In genomic region chr12:60174476-60174875, GRCh38 we compare ENCODE assay signal across 37 cellular contexts.
DNase-seq lines count a peak whose midpoint lies in the region; ATAC-seq and TF ChIP-seq lines count a peak whose summit lies in the region.
"Had no signal": no experiment of that assay in that cellular context is flagged by ENCODE, and none has a peak within 500 bp of the region (broad histone marks: within the 10 kb centered on the region; RNA-seq: fewer than 3 reads in every experiment).

No MANE protein-coding gene starts in this region.

- H3K27ac Mint-ChIP-seq in T-helper 17 cell = no peak overlapping the region
- H3K27ac Mint-ChIP-seq: activated CD4-positive, alpha-beta T cell treated with anti-CD3 and anti-CD28 coated beads for 36 hours; activated CD8-positive, alpha-beta T cell treated with anti-CD3 and anti-CD28 coated beads for 36 hours; activated naive CD4-positive, alpha-beta T cell treated with anti-CD3 and anti-CD28 coated beads for 36 hours; immature natural killer cell; nephron progenitor cell; stimulated activated memory B cell treated with anti-CD40 and anti-IgM and Interleukin-4, amounts not matched to agents 10 μg/mL and 1 μg/mL and 100 μg/mL, for 72 hours had no signal

- H3K4me3 Mint-ChIP-seq in T-helper 17 cell = no peak overlapping the region
- H3K4me3 Mint-ChIP-seq: activated CD4-positive, alpha-beta T cell treated with anti-CD3 and anti-CD28 coated beads for 36 hours; activated CD8-positive, alpha-beta T cell treated with anti-CD3 and anti-CD28 coated beads for 36 hours; activated naive CD4-positive, alpha-beta T cell treated with anti-CD3 and anti-CD28 coated beads for 36 hours; immature natural killer cell; nephron progenitor cell; stimulated activated memory B cell treated with anti-CD40 and anti-IgM and Interleukin-4, amounts not matched to agents 10 μg/mL and 1 μg/mL and 100 μg/mL, for 72 hours had no signal

- no peaks in the 10 kb centered on the region for H3K36me3 ChIP-seq in RWPE2 (ENCODE audit: low read depth)
- no peaks in the 10 kb centered on the region for H3K36me3 ChIP-seq in WERI-Rb-1
- H3K36me3 ChIP-seq: adrenal gland, cardiac muscle cell, colonic mucosa had no signal

- H3K4me1 ChIP-seq in RWPE2 (ENCODE audit: insufficient read depth, poor library complexity, severe bottlenecking) = peaks cover 18% of the 10 kb centered on the region
- H3K4me1 ChIP-seq: adrenal gland, colonic mucosa had no signal

- TF ChIP-seq CTCF in RWPE2 (IDR thresholded peaks at IDR 0.05; ENCODE audit: poor library complexity, severe bottlenecking) (no peak), choroid plexus epithelial cell (conservative IDR thresholded peaks at IDR 0.05; ENCODE audit: low read depth, low read length) (no peak), WERI-Rb-1 (IDR thresholded peaks at IDR 0.05; ENCODE audit: low read depth, low read length) (no peak)

- peak overlapping the region; percentile 9 for H3K27ac ChIP-seq in RWPE2 (ENCODE audit: poor library complexity, severe bottlenecking)
- no peak overlapping the region for H3K27ac ChIP-seq in WERI-Rb-1
- H3K27ac ChIP-seq: adrenal gland, cardiac muscle cell, colonic mucosa, epithelial cell of prostate had no signal

- H3K4me1 Mint-ChIP-seq in T-helper 17 cell = no peaks in the 10 kb centered on the region
- H3K4me1 Mint-ChIP-seq: activated CD4-positive, alpha-beta T cell treated with anti-CD3 and anti-CD28 coated beads for 36 hours; immature natural killer cell; stimulated activated memory B cell treated with anti-CD40 and anti-IgM and Interleukin-4, amounts not matched to agents 10 μg/mL and 1 μg/mL and 100 μg/mL, for 72 hours had no signal

- H3K9me3 ChIP-seq in RWPE2 (ENCODE audit: severe bottlenecking) (no peaks in the 10 kb centered on the region), T-helper 17 cell (ENCODE audit: control insufficient read depth, low read length, poor library complexity, severe bottlenecking) (no peaks in the 10 kb centered on the region), WERI-Rb-1 (ENCODE audit: severe bottlenecking) (no peaks in the 10 kb centered on the region)
- H3K9me3 ChIP-seq: adrenal gland, colonic mucosa had no signal

- no peaks in the 10 kb centered on the region for H3K27me3 Mint-ChIP-seq in T-helper 17 cell
- H3K27me3 Mint-ChIP-seq: activated CD4-positive, alpha-beta T cell treated with anti-CD3 and anti-CD28 coated beads for 36 hours; activated CD8-positive, alpha-beta T cell treated with anti-CD3 and anti-CD28 coated beads for 36 hours; stimulated activated memory B cell treated with anti-CD40 and anti-IgM and Interleukin-4, amounts not matched to agents 10 μg/mL and 1 μg/mL and 100 μg/mL, for 72 hours had no signal

- DNase-seq in GM03348 (ENCODE audit: low spot score) (peak; percentile 11), RWPE2 (ENCODE audit: low spot score) (no peak), choroid plexus epithelial cell (ENCODE audit: low read depth) (peak; percentile 79), skeletal muscle cell (ENCODE audit: low read depth) (peak; percentile 38), DMS53 treated with DMSO at 0.1 percent for 48 hours (lab: John Stamatoyannopoulos, UW; ENCODE audit: unreplicated experiment) (no peak), T-helper 17 cell (no peak), WERI-Rb-1 (no peak)
- DNase-seq: activated CD4-positive, alpha-beta T cell treated with anti-CD3 and anti-CD28 coated beads for 36 hours; activated CD8-positive, alpha-beta memory T cell treated with anti-CD3 and anti-CD28 coated beads, Interleukin-2, amount 50 U/mL, for 48 hours; activated CD8-positive, alpha-beta T cell treated with anti-CD3 and anti-CD28 coated beads for 36 hours; activated naive CD4-positive, alpha-beta T cell treated with anti-CD3 and anti-CD28 coated beads for 36 hours; adrenal gland; C1 segment of cervical spinal cord; colonic mucosa; COR-L47; DMS79; effector CD8-positive, alpha-beta T cell; foreskin melanocyte; GF-D8; hippocampal formation; immature natural killer cell; left colon; MV-4-11; NCI-H1436 treated with DMSO at 0.1 percent for 48 hours; NCI-H2081 treated with DMSO at 0.1 percent for 48 hours; NCI-H2227 treated with DMSO at 0.1 percent for 48 hours; NCI-H526; nephron progenitor cell; NK-92 treated with Interleukin-12 subunit alpha and Interleukin-12 subunit beta, amount 100 ng/mL, for 24 hours; substantia nigra; T-helper 2 cell; trophoblast cell had no signal

- ATAC-seq in RWPE2 (ENCODE audit: low read depth) = peak; percentile 77
- no peak for ATAC-seq in HG02981 (IDR thresholded peaks at IDR 0.05; ENCODE audit: unreplicated experiment)
- no peak for ATAC-seq in T-helper 17 cell
- ATAC-seq: activated CD4-positive, alpha-beta T cell treated with anti-CD3 and anti-CD28 coated beads for 36 hours; activated CD8-positive, alpha-beta T cell treated with anti-CD3 and anti-CD28 coated beads for 36 hours; left colon; Right ventricle myocardium inferior; stimulated activated memory B cell treated with anti-CD40 and anti-IgM and Interleukin-4, amounts not matched to agents 10 μg/mL and 1 μg/mL and 100 μg/mL, for 72 hours had no signal

- H3K36me3 Mint-ChIP-seq in T-helper 17 cell (ENCODE audit: low read depth) = no peaks in the 10 kb centered on the region
- H3K36me3 Mint-ChIP-seq: stimulated activated memory B cell treated with anti-CD40 and anti-IgM and Interleukin-4, amounts not matched to agents 10 μg/mL and 1 μg/mL and 100 μg/mL, for 72 hours had no signal

- H3K27me3 ChIP-seq in RWPE2 (ENCODE audit: insufficient read depth, poor library complexity, severe bottlenecking) = no peaks in the 10 kb centered on the region
- no peaks in the 10 kb centered on the region for H3K27me3 ChIP-seq in WERI-Rb-1 (ENCODE audit: insufficient read depth, low read depth, severe bottlenecking)
- H3K27me3 ChIP-seq: adrenal gland, cardiac muscle cell, colonic mucosa had no signal

- H3K4me3 ChIP-seq in RWPE2 (ENCODE audit: severe bottlenecking) = no peak overlapping the region
- no peak overlapping the region for H3K4me3 ChIP-seq in choroid plexus epithelial cell (ENCODE audit: low read depth, low read length)
- no peak overlapping the region for H3K4me3 ChIP-seq in skeletal muscle cell (ENCODE audit: low read depth, low read length)
- no peak overlapping the region for H3K4me3 ChIP-seq in WERI-Rb-1 (ENCODE audit: low read depth, low read length)
- H3K4me3 ChIP-seq: adrenal gland, cardiac muscle cell, colonic mucosa had no signal

Comparison
In these comparisons a context has a peak if more than half of its experiments do, and no peak if none do; other contexts are left out.
1. DNase-seq: peak in GM03348 (single experiment), choroid plexus epithelial cell (single experiment) and skeletal muscle cell (single experiment); none in RWPE2 (single experiment), DMS53 treated with DMSO at 0.1 percent for 48 hours (single experiment), T-helper 17 cell (0 of 3) and WERI-Rb-1 (single experiment).